8 cellular contexts compared by ENCODE assay signal in the genomic region with DNA sequence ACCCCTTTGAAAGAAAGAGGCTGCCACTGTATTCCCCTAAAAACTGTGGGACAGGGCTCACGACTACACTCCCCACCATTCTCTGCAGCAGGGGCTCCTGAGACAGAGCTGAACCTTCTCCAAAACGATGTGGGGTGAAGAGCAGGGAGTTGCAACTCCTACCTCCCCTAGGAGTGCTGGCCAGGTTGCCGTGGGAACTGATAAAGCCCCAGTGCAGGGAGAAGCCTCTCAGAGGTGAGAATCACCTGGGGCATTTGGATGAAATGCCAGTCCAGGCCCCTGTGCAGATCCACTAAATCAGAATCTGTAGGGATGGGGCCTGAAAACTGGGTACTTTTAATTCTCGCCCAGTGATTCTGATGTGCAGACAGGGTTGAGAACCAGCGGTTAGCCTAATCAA. TPM values are rescaled to one million over a fixed set of nuclear protein-coding genes. Genes with fewer than 3 reads are reported as not detected.
A peak's percentile ranks its signal among the peaks of the same experiment; 100 is the strongest.
DNase-seq lines count a peak whose midpoint lies in the region; ATAC-seq and TF ChIP-seq lines count a peak whose summit lies in the region.

No MANE protein-coding gene starts in this region.

- CTCF ChIA-PET in CD8-positive, alpha-beta T cell (lab: Charles Lee): interaction anchor here (0.9 to 1.2 kb wide), 6 partner anchors 15 to 379 kb away, joined by 3 to 4 read pairs (median 4); no protein-coding TSS in a partner anchor
- CTCF ChIA-PET in naive thymus-derived CD4-positive, alpha-beta T cell (lab: Charles Lee): interaction anchor here (0.8 kb wide), 1 partner anchor 189 kb away, joined by 4 read pairs; no protein-coding TSS in a partner anchor

- TF ChIP-seq CTCF in CD8-positive, alpha-beta T cell (IDR thresholded peaks at IDR 0.05): no peak
- TF ChIP-seq CTCF in dorsolateral prefrontal cortex (IDR thresholded peaks at IDR 0.05 in 54 of 56, conservative IDR thresholded peaks at IDR 0.05 in 2 of 56; ENCODE audit: low read depth in 1 of 56, partially characterized antibody in 56 of 56): no peak

- peak overlapping the region; percentile 92 for H3K4me3 Mint-ChIP-seq in CD8-positive, alpha-beta T cell
- H3K4me3 Mint-ChIP-seq in naive thymus-derived CD4-positive, alpha-beta T cell: peak overlapping the region; percentile 84 to 99 (median 96)

- peak overlapping the region; percentile 99 for H3K27ac ChIP-seq in CD8-positive, alpha-beta T cell (ENCODE audit: low read depth, low read length)
- peak overlapping the region; percentile 95 to 100 (median 99) for H3K27ac ChIP-seq in dorsolateral prefrontal cortex
- peak overlapping the region; percentile 100 for H3K27ac ChIP-seq in naive thymus-derived CD4-positive, alpha-beta T cell (ENCODE audit: low read depth, low read length)

- POLR2A ChIA-PET in CD8-positive, alpha-beta T cell (lab: Charles Lee): interaction anchor here (0.5 to 11.3 kb wide), 9 partner anchors 9 to 352 kb away, joined by 3 to 143 read pairs (median 5); a partner anchor contains a TSS
- POLR2A ChIA-PET in naive thymus-derived CD4-positive, alpha-beta T cell (lab: Charles Lee): interaction anchor here (0.6 to 7.5 kb wide), 14 partner anchors 10 to 408 kb away, joined by 3 to 130 read pairs (median 4); a partner anchor contains a TSS

- peak overlapping the region; percentile 100 for H3K27ac Mint-ChIP-seq in CD8-positive, alpha-beta T cell
- H3K27ac Mint-ChIP-seq in naive thymus-derived CD4-positive, alpha-beta T cell: peak overlapping the region; percentile 99 to 100 (median 100)

- no peaks in the 10 kb centered on the region for H3K9me3 ChIP-seq in CD8-positive, alpha-beta T cell (ENCODE audit: low read length)
- H3K9me3 ChIP-seq in naive thymus-derived CD4-positive, alpha-beta T cell (ENCODE audit: control insufficient read depth in 2 of 3, low read length in 3 of 3): no peaks in the 10 kb centered on the region

- peaks cover 21% of the 10 kb centered on the region for H3K36me3 Mint-ChIP-seq in CD8-positive, alpha-beta T cell
- peaks cover 0 to 4% (median 0%) of the 10 kb centered on the region in 5 donors for H3K36me3 Mint-ChIP-seq in naive thymus-derived CD4-positive, alpha-beta T cell

- DNase-seq in CD8-positive, alpha-beta T cell: no peak
- DNase-seq in M059J (ENCODE audit: low read depth): peak; percentile 7
- DNase-seq in dorsolateral prefrontal cortex: peak in 1 of 10 donors; percentile 25
- DNase-seq in naive thymus-derived CD4-positive, alpha-beta T cell: no peak
- DNase-seq in T-helper 9 cell: no peak
- DNase-seq in occipital lobe (lab: John Stamatoyannopoulos, UW): no peak
- no peak for DNase-seq in activated CD4-positive, CD25-positive, alpha-beta regulatory T cell (lab: John Stamatoyannopoulos, UW)
- no peak for DNase-seq in SKM-1 (lab: John Stamatoyannopoulos, UW; ENCODE audit: unreplicated experiment)

- no peak for ATAC-seq in CD8-positive, alpha-beta T cell
- no peak for ATAC-seq in naive thymus-derived CD4-positive, alpha-beta T cell

- H3K4me1 ChIP-seq in CD8-positive, alpha-beta T cell (ENCODE audit: insufficient read depth, low read length): peaks cover 39% of the 10 kb centered on the region
- H3K4me1 ChIP-seq in naive thymus-derived CD4-positive, alpha-beta T cell (ENCODE audit: control insufficient read depth in 2 of 2, insufficient read depth in 2 of 2, low read length in 2 of 2): peaks cover 29 to 32% of the 10 kb centered on the region in 2 donors

- no peaks in the 10 kb centered on the region for H3K9me3 Mint-ChIP-seq in CD8-positive, alpha-beta T cell
- peaks cover 0 to 4% (median 0%) of the 10 kb centered on the region in 11 donors for H3K9me3 Mint-ChIP-seq in naive thymus-derived CD4-positive, alpha-beta T cell

- H3K27me3 Mint-ChIP-seq in CD8-positive, alpha-beta T cell (ENCODE audit: low read depth): no peaks in the 10 kb centered on the region
- H3K27me3 Mint-ChIP-seq in naive thymus-derived CD4-positive, alpha-beta T cell: peaks cover 0 to 6% (median 0%) of the 10 kb centered on the region in 5 donors

- intact Hi-C loops in CD8-positive, alpha-beta T cell (cut with DNase I, micrococcal nuclease): loop anchor here (1.0 to 10.0 kb wide), 9 partner anchors 22 to 1678 kb away; a partner anchor contains a TSS
- intact Hi-C loops in dorsolateral prefrontal cortex (cut with DNase I): loop anchor here (1.0 to 10.0 kb wide), 9 partner anchors 41 to 578 kb away; a partner anchor contains a TSS
- intact Hi-C loops in naive thymus-derived CD4-positive, alpha-beta T cell (cut with micrococcal nuclease): loop anchor here (1.0 to 10.0 kb wide), 20 partner anchors 12 to 1806 kb away; a partner anchor contains a TSS

- peaks cover 55% of the 10 kb centered on the region for H3K4me1 Mint-ChIP-seq in CD8-positive, alpha-beta T cell (ENCODE audit: low read depth)
- peaks cover 28 to 70% (median 53%) of the 10 kb centered on the region in 7 donors for H3K4me1 Mint-ChIP-seq in naive thymus-derived CD4-positive, alpha-beta T cell

- H3K27me3 ChIP-seq in CD8-positive, alpha-beta T cell (ENCODE audit: insufficient read depth, low read length): no peaks in the 10 kb centered on the region
- H3K27me3 ChIP-seq in dorsolateral prefrontal cortex: no peaks in the 10 kb centered on the region
- no peaks in the 10 kb centered on the region for H3K27me3 ChIP-seq in naive thymus-derived CD4-positive, alpha-beta T cell (ENCODE audit: control insufficient read depth in 2 of 2, insufficient read depth in 2 of 2, low read length in 2 of 2)

- no peaks in the 10 kb centered on the region for H3K36me3 ChIP-seq in CD8-positive, alpha-beta T cell (ENCODE audit: insufficient read depth, low read length)
- H3K36me3 ChIP-seq in naive thymus-derived CD4-positive, alpha-beta T cell (ENCODE audit: control insufficient read depth in 2 of 3, insufficient read depth in 3 of 3, low read length in 3 of 3): peaks cover 0 to 4% (median 0%) of the 10 kb centered on the region in 3 experiments

- H3K4me3 ChIP-seq in CD8-positive, alpha-beta T cell (ENCODE audit: low read depth, low read length): peak overlapping the region; percentile 79
- peak overlapping the region; percentile 57 to 96 (median 84) for H3K4me3 ChIP-seq in dorsolateral prefrontal cortex
- H3K4me3 ChIP-seq in naive thymus-derived CD4-positive, alpha-beta T cell (ENCODE audit: low read length): peak overlapping the region; percentile 81

RNA-seq across cellular contexts. Expression of a gene that starts 0.9 kb away (rescaled TPM):
- total RNA-seq in CD8-positive, alpha-beta T cell: 10 to 100 TPM; 13.4 to 14.1 TPM
- 2.1 and 2.2 TPM in 2 replicates for total RNA-seq in M059J (2014; rRNA removed; shearing (Covaris generic))
- 10 to 100 TPM in 91 of 120 experiments, 1 to 10 TPM in 29; 4.6 to 21.3 (median 12.8) TPM for total RNA-seq in dorsolateral prefrontal cortex
- 10 to 100 TPM in 4 of 5 experiments, 1 to 10 TPM in 1; 6.7 to 25.3 (median 20.1) TPM for total RNA-seq in naive thymus-derived CD4-positive, alpha-beta T cell
- 10 to 100 TPM; 24.8 to 27.1 TPM for polyA plus RNA-seq in naive thymus-derived CD4-positive, alpha-beta T cell
- 5.6 TPM for total RNA-seq in occipital lobe

RNA-seq across cellular contexts. Expression of a gene that starts 42.0 kb away (rescaled TPM):
- total RNA-seq in CD8-positive, alpha-beta T cell: 1 to 10 TPM; 1.1 to 1.7 TPM
- not detected in 2 replicates for total RNA-seq in M059J (2014; rRNA removed; shearing (Covaris generic))
- total RNA-seq in dorsolateral prefrontal cortex (1 to 10 TPM in 117 of 120 experiments, under 1 TPM in 3; 0.97 to 6.8 (median 2.6) TPM), occipital lobe (0.16 TPM)
- 10 to 100 TPM in 2 of 5 experiments, 1 to 10 TPM in 2, under 1 TPM in 1; 0.19 to 23.3 (median 5.9) TPM for total RNA-seq in naive thymus-derived CD4-positive, alpha-beta T cell
- polyA plus RNA-seq in naive thymus-derived CD4-positive, alpha-beta T cell: under 1 TPM; 0.74 to 0.75 TPM

RNA-seq across cellular contexts. Expression of a gene that starts 58.8 kb away (rescaled TPM):
- not detected for total RNA-seq in CD8-positive, alpha-beta T cell
- total RNA-seq in M059J (2014; rRNA removed; shearing (Covaris generic)): 0.34 TPM in 1 of 2 replicates, not detected in the other
- total RNA-seq in dorsolateral prefrontal cortex (not detected), occipital lobe (not detected)
- not detected for total RNA-seq in naive thymus-derived CD4-positive, alpha-beta T cell
- polyA plus RNA-seq in naive thymus-derived CD4-positive, alpha-beta T cell: not detected
